In the genomic region with DNA sequence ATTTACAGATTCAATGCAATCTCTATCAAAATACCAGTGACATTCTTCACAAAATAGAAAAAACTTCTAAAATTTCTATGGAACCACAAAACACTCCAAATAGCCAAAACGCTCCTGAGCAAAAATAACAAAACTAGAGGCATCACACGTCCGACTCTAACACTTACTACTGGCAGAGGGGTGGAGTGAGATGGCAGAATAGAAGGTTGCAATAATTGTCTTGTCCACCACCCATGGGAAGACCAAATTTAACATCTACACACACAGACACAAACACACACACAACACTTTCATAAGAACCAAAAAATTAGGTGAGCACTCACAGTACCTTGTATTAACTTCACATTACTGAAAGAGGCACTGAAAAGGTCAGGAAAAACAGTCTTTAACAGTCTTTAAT, we compare ENCODE assay signal across 9 cellular contexts.
"Had no signal": no experiment of that assay in that cellular context is flagged by ENCODE, and none has a peak within 500 bp of the region (broad histone marks: within the 10 kb centered on the region; RNA-seq: fewer than 3 reads in every experiment).

No MANE protein-coding gene starts in this region.

- H3K4me2 ChIP-seq: GM23338 had no signal

- H2AFZ ChIP-seq: GM23248, GM23338 had no signal

- H3K4me3 ChIP-seq: GM23248, GM23338, HAP-1 had no signal

- H3K27ac ChIP-seq: GM23248 had no signal

- H3K4me1 ChIP-seq: HAP-1 had no signal

- H3K36me3 ChIP-seq: HAP-1 had no signal

- ATAC-seq: GM23338, HCT116 had no signal

- DNase-seq: GM23248, GOT3, H7, H9, HCEC 1CT, HFFc6 had no signal
